In the genomic region with DNA sequence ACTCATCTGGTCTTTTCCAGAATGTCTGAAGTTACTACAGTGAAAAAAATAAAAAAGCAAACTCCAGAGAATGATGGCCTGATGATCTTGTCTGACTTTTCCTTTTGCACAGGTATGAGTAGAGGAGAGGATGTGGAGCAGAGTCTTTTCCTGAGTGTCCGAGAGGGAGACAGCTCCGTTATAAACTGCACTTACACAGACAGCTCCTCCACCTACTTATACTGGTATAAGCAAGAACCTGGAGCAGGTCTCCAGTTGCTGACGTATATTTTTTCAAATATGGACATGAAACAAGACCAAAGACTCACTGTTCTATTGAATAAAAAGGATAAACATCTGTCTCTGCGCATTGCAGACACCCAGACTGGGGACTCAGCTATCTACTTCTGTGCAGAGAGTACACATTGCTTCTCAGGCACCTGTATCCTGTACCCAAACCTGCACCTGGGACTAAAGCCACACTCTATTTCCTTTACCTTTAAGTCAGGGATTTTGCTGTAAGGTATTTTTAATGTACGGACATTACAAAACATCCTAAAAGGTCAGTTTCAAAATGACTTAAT, we compare ENCODE assay signal across 14 cellular contexts.
DNase-seq lines count a peak whose midpoint lies in the region; ATAC-seq and TF ChIP-seq lines count a peak whose summit lies in the region.
"Had no signal": no experiment of that assay in that cellular context is flagged by ENCODE, and none has a peak within 500 bp of the region (broad histone marks: within the 10 kb centered on the region; RNA-seq: fewer than 3 reads in every experiment).

No MANE protein-coding gene starts in this region.

- peak overlapping the region; percentile 11; the same call in 1 of the 2 replicates for H3K4me2 ChIP-seq in KMS-11

- H3K79me2 ChIP-seq in KMS-11 (ENCODE audit: insufficient read depth, low read depth): no peaks in the 10 kb centered on the region

- H3K27ac ChIP-seq in KMS-11: no peak overlapping the region
- H3K27ac ChIP-seq: cardiac muscle cell, prostate gland, stomach, upper lobe of left lung had no signal

- peak; percentile 38 to 51 for ATAC-seq in activated T-cell treated with anti-CD3 and anti-CD28 coated beads, Interleukin-2, amount 50 U/mL, for 72 hours (replicated peaks in 1 of 2)
- ATAC-seq in stimulated activated naive CD8-positive, alpha-beta T cell treated with anti-CD3 and anti-CD28 coated beads, Interleukin-15, Interleukin-2, amounts not matched to agents 100 U/mL and 50 U/mL, for 24 hours: peak; percentile 23
- ATAC-seq in GM18520 (IDR thresholded peaks at IDR 0.05; ENCODE audit: unreplicated experiment): no peak
- ATAC-seq: natural killer cell treated with Interleukin-12 subunit alpha and Interleukin-12 subunit beta and Interleukin-15 and Interleukin-18, amount 100 ng/mL, for 72 hours had no signal

- no peaks in the 10 kb centered on the region for H3K27me3 Mint-ChIP-seq in activated T-cell treated with anti-CD3 and anti-CD28 coated beads, Interleukin-2, amount 50 U/mL, for 72 hours (ENCODE audit: low read depth)
- no peaks in the 10 kb centered on the region for H3K27me3 Mint-ChIP-seq in activated naive CD8-positive, alpha-beta T cell

- H3K4me3 ChIP-seq in KMS-11 (IDR thresholded peaks at IDR 0.05; ENCODE audit: insufficient read depth, low read depth, low read length): no peak overlapping the region
- H3K4me3 ChIP-seq: cardiac muscle cell, prostate gland, stomach, upper lobe of left lung had no signal

- peak overlapping the region; percentile 51 to 73 for H3K4me3 Mint-ChIP-seq in activated T-cell treated with anti-CD3 and anti-CD28 coated beads, Interleukin-2, amount 50 U/mL, for 72 hours
- peak overlapping the region; percentile 73 for H3K4me3 Mint-ChIP-seq in activated naive CD8-positive, alpha-beta T cell
- H3K4me3 Mint-ChIP-seq: natural killer cell treated with Interleukin-12 subunit alpha and Interleukin-12 subunit beta and Interleukin-15 and Interleukin-18, amount 100 ng/mL, for 72 hours; WTC11 had no signal

- H3K27ac Mint-ChIP-seq in activated T-cell treated with anti-CD3 and anti-CD28 coated beads, Interleukin-2, amount 50 U/mL, for 72 hours: no peak overlapping the region
- peak overlapping the region; percentile 67 for H3K27ac Mint-ChIP-seq in activated naive CD8-positive, alpha-beta T cell
- H3K27ac Mint-ChIP-seq: natural killer cell treated with Interleukin-12 subunit alpha and Interleukin-12 subunit beta and Interleukin-15 and Interleukin-18, amount 100 ng/mL, for 72 hours; WTC11 had no signal

- no peaks in the 10 kb centered on the region for H3K27me3 ChIP-seq in KMS-11 (ENCODE audit: insufficient read depth, low read depth)
- H3K27me3 ChIP-seq: upper lobe of left lung had no signal

- peaks cover 6% of the 10 kb centered on the region for H3K4me1 ChIP-seq in KMS-11 (ENCODE audit: low read depth, poor library complexity, severe bottlenecking)
- H3K4me1 ChIP-seq: prostate gland, stomach had no signal

- H3K36me3 ChIP-seq in KMS-11 (ENCODE audit: insufficient read depth): no peaks in the 10 kb centered on the region
- H3K36me3 ChIP-seq: cardiac muscle cell, prostate gland, stomach, upper lobe of left lung had no signal

- DNase-seq in activated T-cell treated with anti-CD3 and anti-CD28 coated beads, Interleukin-2, amount 50 U/mL, for 72 hours: no peak
- DNase-seq in activated T-cell treated with anti-CD3 and anti-CD28 coated beads, Interleukin-2, amount 50 U/mL, for 48 hours: no peak
- no peak for DNase-seq in stimulated activated naive CD8-positive, alpha-beta T cell treated with anti-CD3 and anti-CD28 coated beads, Interleukin-15, Interleukin-2, amounts not matched to agents 100 U/mL and 50 U/mL, for 24 hours
- DNase-seq in nucleus accumbens (lab: John Stamatoyannopoulos, UW): no peak
- no peak for DNase-seq in stimulated activated CD4-positive, alpha-beta T cell treated with anti-CD3 and anti-CD28 coated beads, Interleukin-2, amount 100 ng/mL, for 48 hours
- DNase-seq: stomach had no signal

- no peak overlapping the region for H3K9ac ChIP-seq in KMS-11

- no peaks in the 10 kb centered on the region for H3K4me1 Mint-ChIP-seq in activated T-cell treated with anti-CD3 and anti-CD28 coated beads, Interleukin-2, amount 50 U/mL, for 72 hours (ENCODE audit: low read depth)
- peaks cover 8% of the 10 kb centered on the region for H3K4me1 Mint-ChIP-seq in activated naive CD8-positive, alpha-beta T cell (ENCODE audit: low read depth)
- H3K4me1 Mint-ChIP-seq: WTC11 had no signal

- H3K9me3 Mint-ChIP-seq in activated T-cell treated with anti-CD3 and anti-CD28 coated beads, Interleukin-2, amount 50 U/mL, for 72 hours: no peaks in the 10 kb centered on the region
- H3K9me3 Mint-ChIP-seq in activated naive CD8-positive, alpha-beta T cell (ENCODE audit: low read depth): no peaks in the 10 kb centered on the region
- H3K9me3 Mint-ChIP-seq: natural killer cell treated with Interleukin-12 subunit alpha and Interleukin-12 subunit beta and Interleukin-15 and Interleukin-18, amount 100 ng/mL, for 72 hours; WTC11 had no signal

- no peaks in the 10 kb centered on the region for H4K20me1 ChIP-seq in KMS-11 (ENCODE audit: insufficient read depth)

- no peaks in the 10 kb centered on the region for H3K36me3 Mint-ChIP-seq in activated T-cell treated with anti-CD3 and anti-CD28 coated beads, Interleukin-2, amount 50 U/mL, for 72 hours (ENCODE audit: insufficient read depth in 2 of 2)
- no peaks in the 10 kb centered on the region for H3K36me3 Mint-ChIP-seq in activated naive CD8-positive, alpha-beta T cell
- H3K36me3 Mint-ChIP-seq: natural killer cell treated with Interleukin-12 subunit alpha and Interleukin-12 subunit beta and Interleukin-15 and Interleukin-18, amount 100 ng/mL, for 72 hours; WTC11 had no signal

- no peak for TF ChIP-seq CTCF in KMS-11 (conservative IDR thresholded peaks at IDR 0.05; ENCODE audit: low read depth, low read length)

- H2AFZ ChIP-seq in KMS-11 (ENCODE audit: low read depth): peak overlapping the region; percentile 44; the same call in 1 of the 2 replicates
